ENCODE assay signal across 8 cellular contexts in the genomic region with DNA sequence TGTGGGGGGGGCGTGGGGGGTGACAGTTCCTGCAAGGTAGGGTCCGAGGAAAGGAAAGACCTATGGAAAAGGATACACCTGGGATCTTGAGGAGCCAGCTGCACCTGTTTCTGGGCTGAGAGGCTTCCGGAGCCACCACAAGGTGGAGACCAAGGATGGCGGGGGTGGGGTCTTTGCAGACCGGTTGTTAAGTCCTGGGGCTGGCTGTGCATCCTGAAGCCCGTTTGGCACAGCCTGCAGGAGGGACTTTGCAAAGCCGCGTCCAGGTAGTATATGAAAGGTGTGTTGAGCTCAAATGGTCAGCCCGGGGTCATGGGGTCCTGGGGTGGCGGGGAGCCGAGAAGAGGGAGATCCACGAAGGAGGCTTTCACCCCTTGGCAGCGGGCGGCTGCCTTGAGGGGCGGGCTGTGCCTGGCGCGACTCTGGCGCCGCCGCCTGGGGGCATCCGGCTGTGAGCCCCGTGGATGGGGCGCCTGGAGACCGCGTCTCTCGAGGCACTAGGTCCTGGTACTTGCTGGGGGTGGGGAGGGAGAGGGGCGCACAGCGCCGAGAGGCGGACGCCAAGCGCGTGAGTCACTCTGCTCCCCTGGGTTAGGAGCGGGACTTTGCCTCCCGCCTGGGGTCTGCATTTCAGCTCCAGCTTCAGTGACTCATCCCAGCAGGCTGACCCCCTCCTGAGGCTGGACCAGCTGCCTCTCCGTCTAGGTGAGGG. TPM values are rescaled to one million over a fixed set of nuclear protein-coding genes. Genes with fewer than 3 reads are reported as not detected.
DNase-seq lines count a peak whose midpoint lies in the region; ATAC-seq and TF ChIP-seq lines count a peak whose summit lies in the region.

No MANE protein-coding gene starts in this region.

- TF ChIP-seq CTCF in HEK293 (tag by site-specific recombination; IDR thresholded peaks at IDR 0.05) (peak; percentile 83), WI38 (IDR thresholded peaks at IDR 0.05; ENCODE audit: low read depth, low read length) (peak; percentile 29; the same call in 1 of the 2 replicates), transverse colon (IDR thresholded peaks at IDR 0.05) (no peak)

- POLR2A ChIA-PET in HEK293 (lab: Yijun Ruan, JAX), result interaction anchor here (0.9 kb wide), 1 partner anchor 20 kb away, joined by 4 read pairs; no protein-coding TSS in a partner anchor

- in situ Hi-C loops in transverse colon (cut with MboI; ENCODE audit: low pct_ligation_motif_present in 1 of 4, low pct_unique_long_range_greater_than_20kb in 1 of 4, low sequenced_read_pairs in 3 of 4), result no loop called here
- in situ Hi-C loops in G401 (cut with HindIII; ENCODE audit: low sequenced_read_pairs), result no loop called here

- H3K27ac ChIP-seq in HEK293 (ENCODE audit: extremely low read depth, low read depth, low read length) (peak overlapping the region; percentile 47; the same call in 1 of the 2 replicates), transverse colon (no peak overlapping the region)

- 0 out of 2 replicates have a peak, but pooled peaks cover 6% of the 10 kb centered on the region for H3K4me1 ChIP-seq in HEK293 (ENCODE audit: control insufficient read depth, insufficient read depth, low read length)
- H3K4me1 ChIP-seq in transverse colon, result peaks cover 0 to 5% (median 0%) of the 10 kb centered on the region in 4 donors

- peak; percentile 45 for DNase-seq in A172 (ENCODE audit: low spot score)
- peak; percentile 33 for DNase-seq in left ventricle myocardium superior
- peak; percentile 26 for DNase-seq in stimulated activated CD8-positive, alpha-beta memory T cell treated with anti-CD3 and anti-CD28 coated beads, Interleukin-4, amount 100 ng/mL, for 48 hours
- DNase-seq in transverse colon, result no peak
- no peak for DNase-seq in G401 (ENCODE audit: low spot score)

- ATAC-seq in left ventricle myocardium superior, result peak; percentile 74
- ATAC-seq in GM21390 (IDR thresholded peaks at IDR 0.05; ENCODE audit: unreplicated experiment), result no peak

- H3K9me3 ChIP-seq in HEK293 (ENCODE audit: control insufficient read depth, insufficient read depth, low read depth, low read length) (no peaks in the 10 kb centered on the region), transverse colon (no peaks in the 10 kb centered on the region)

- TF ChIP-seq POLR2A in transverse colon (IDR thresholded peaks at IDR 0.05), result no peak

- H3K36me3 ChIP-seq in HEK293 (ENCODE audit: control insufficient read depth in 2 of 2, insufficient read depth in 1 of 2, low read length in 2 of 2) (no peaks in the 10 kb centered on the region), transverse colon (no peaks in the 10 kb centered on the region)

- H3K27me3 ChIP-seq in transverse colon, result peaks cover 20% of the 10 kb centered on the region

- intact Hi-C loops in left ventricle myocardium superior (cut with micrococcal nuclease), result no loop called here
- intact Hi-C loops in transverse colon (cut with DNase I; ENCODE audit: low total_unique reads), result no loop called here

- CTCF ChIA-PET in HEK293 (lab: Yijun Ruan, JAX), result interaction anchor here (0.7 to 2.5 kb wide), 8 partner anchors 9 to 262 kb away, joined by 3 to 11 read pairs (median 4); no protein-coding TSS in a partner anchor

- H3K4me3 ChIP-seq in HEK293 (ENCODE audit: low read depth, low read length) (peak overlapping the region; percentile 52), WI38 (ENCODE audit: low read depth, low read length) (peak overlapping the region; percentile 15), transverse colon (peak overlapping the region in 1 of 4 donors; percentile 20)

- WGBS in transverse colon (ENCODE audit: low coverage in 1 of 2), 2 donors, result 31% methylated on average over 26 of the region's 36 CpGs; no CpG with 5 or more reads in 1 of the 2 donors

- no peak for TF ChIP-seq EP300 in transverse colon (IDR thresholded peaks at IDR 0.05; ENCODE audit: low read depth)

TF ChIP-seq in HEK293, 187 proteins besides CTCF, POLR2A, EP300 and RAD21 (continues in another document):
- peak; percentile 19; the same call in 1 of the 2 replicates for TF ChIP-seq ZNF660 (tag by site-specific recombination; IDR thresholded peaks at IDR 0.05)
- TF ChIP-seq, protein P1, sequence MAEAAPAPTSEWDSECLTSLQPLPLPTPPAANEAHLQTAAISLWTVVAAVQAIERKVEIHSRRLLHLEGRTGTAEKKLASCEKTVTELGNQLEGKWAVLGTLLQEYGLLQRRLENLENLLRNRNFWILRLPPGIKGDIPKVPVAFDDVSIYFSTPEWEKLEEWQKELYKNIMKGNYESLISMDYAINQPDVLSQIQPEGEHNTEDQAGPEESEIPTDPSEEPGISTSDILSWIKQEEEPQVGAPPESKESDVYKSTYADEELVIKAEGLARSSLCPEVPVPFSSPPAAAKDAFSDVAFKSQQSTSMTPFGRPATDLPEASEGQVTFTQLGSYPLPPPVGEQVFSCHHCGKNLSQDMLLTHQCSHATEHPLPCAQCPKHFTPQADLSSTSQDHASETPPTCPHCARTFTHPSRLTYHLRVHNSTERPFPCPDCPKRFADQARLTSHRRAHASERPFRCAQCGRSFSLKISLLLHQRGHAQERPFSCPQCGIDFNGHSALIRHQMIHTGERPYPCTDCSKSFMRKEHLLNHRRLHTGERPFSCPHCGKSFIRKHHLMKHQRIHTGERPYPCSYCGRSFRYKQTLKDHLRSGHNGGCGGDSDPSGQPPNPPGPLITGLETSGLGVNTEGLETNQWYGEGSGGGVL (tag by site-specific recombination; IDR thresholded peaks at IDR 0.05), result peak; percentile 91
- TF ChIP-seq ZEB2 (tag by site-specific recombination; IDR thresholded peaks at IDR 0.05), result peak; percentile 79
- TF ChIP-seq SP3 (tag by site-specific recombination; IDR thresholded peaks at IDR 0.05), result 0 out of 2 replicates have a peak, but pooled peaks have one; percentile 14
- 0 out of 2 replicates have a peak, but pooled peaks have one; percentile 20 for TF ChIP-seq ZNF843 (tag by site-specific recombination; IDR thresholded peaks at IDR 0.05)
- no peak for TF ChIP-seq ZNF623 (tag by site-specific recombination; IDR thresholded peaks at IDR 0.05)
- TF ChIP-seq, protein P2, sequence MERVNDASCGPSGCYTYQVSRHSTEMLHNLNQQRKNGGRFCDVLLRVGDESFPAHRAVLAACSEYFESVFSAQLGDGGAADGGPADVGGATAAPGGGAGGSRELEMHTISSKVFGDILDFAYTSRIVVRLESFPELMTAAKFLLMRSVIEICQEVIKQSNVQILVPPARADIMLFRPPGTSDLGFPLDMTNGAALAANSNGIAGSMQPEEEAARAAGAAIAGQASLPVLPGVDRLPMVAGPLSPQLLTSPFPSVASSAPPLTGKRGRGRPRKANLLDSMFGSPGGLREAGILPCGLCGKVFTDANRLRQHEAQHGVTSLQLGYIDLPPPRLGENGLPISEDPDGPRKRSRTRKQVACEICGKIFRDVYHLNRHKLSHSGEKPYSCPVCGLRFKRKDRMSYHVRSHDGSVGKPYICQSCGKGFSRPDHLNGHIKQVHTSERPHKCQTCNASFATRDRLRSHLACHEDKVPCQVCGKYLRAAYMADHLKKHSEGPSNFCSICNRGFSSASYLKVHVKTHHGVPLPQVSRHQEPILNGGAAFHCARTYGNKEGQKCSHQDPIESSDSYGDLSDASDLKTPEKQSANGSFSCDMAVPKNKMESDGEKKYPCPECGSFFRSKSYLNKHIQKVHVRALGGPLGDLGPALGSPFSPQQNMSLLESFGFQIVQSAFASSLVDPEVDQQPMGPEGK (tag by site-specific recombination; IDR thresholded peaks at IDR 0.05), result peak; percentile 93
- TF ChIP-seq, protein P3, sequence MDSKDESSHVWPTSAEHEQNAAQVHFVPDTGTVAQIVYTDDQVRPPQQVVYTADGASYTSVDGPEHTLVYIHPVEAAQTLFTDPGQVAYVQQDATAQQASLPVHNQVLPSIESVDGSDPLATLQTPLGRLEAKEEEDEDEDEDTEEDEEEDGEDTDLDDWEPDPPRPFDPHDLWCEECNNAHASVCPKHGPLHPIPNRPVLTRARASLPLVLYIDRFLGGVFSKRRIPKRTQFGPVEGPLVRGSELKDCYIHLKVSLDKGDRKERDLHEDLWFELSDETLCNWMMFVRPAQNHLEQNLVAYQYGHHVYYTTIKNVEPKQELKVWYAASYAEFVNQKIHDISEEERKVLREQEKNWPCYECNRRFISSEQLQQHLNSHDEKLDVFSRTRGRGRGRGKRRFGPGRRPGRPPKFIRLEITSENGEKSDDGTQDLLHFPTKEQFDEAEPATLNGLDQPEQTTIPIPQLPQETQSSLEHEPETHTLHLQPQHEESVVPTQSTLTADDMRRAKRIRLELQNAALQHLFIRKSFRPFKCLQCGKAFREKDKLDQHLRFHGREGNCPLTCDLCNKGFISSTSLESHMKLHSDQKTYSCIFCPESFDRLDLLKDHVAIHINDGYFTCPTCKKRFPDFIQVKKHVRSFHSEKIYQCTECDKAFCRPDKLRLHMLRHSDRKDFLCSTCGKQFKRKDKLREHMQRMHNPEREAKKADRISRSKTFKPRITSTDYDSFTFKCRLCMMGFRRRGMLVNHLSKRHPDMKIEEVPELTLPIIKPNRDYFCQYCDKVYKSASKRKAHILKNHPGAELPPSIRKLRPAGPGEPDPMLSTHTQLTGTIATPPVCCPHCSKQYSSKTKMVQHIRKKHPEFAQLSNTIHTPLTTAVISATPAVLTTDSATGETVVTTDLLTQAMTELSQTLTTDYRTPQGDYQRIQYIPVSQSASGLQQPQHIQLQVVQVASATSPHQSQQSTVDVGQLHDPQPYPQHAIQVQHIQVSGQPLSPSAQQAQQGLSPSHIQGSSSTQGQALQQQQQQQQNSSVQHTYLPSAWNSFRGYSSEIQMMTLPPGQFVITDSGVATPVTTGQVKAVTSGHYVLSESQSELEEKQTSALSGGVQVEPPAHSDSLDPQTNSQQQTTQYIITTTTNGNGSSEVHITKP (tag by site-specific recombination; IDR thresholded peaks at IDR 0.05), result peak; percentile 63; the same call in 1 of the 2 replicates
- TF ChIP-seq, protein P4, sequence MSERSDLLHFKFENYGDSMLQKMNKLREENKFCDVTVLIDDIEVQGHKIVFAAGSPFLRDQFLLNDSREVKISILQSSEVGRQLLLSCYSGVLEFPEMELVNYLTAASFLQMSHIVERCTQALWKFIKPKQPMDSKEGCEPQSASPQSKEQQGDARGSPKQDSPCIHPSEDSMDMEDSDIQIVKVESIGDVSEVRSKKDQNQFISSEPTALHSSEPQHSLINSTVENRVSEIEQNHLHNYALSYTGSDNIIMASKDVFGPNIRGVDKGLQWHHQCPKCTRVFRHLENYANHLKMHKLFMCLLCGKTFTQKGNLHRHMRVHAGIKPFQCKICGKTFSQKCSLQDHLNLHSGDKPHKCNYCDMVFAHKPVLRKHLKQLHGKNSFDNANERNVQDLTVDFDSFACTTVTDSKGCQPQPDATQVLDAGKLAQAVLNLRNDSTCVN (tag by site-specific recombination; optimal IDR thresholded peaks at IDR 0.05), result peak; percentile 32
- TF ChIP-seq ZNF768 (tag by site-specific recombination; IDR thresholded peaks at IDR 0.05), result no peak
- peak; percentile 54 for TF ChIP-seq ZNF341 (tag by site-specific recombination; IDR thresholded peaks at IDR 0.05; ENCODE audit: low read depth)

RNA-seq across cellular contexts. Expression of a gene that starts 58.2 kb away (rescaled TPM):
- 71.1 and 84.9 TPM in 2 replicates for total RNA-seq in A172 (2014; rRNA removed; shearing (Covaris generic))
- total RNA-seq in left ventricle myocardium superior (14.0 TPM), transverse colon (10 to 100 TPM in 3 of 4 donors, 1 to 10 TPM in 1; 9.7 to 61.3 (median 25.9) TPM)
- not detected in 2 replicates for total RNA-seq in G401 (2014; rRNA removed; shearing (Covaris generic))

Comparison
In these comparisons a context has a peak if more than half of its experiments do, and no peak if none do; other contexts are left out.
1. DNase-seq: peak in A172 (single experiment), left ventricle myocardium superior (single experiment) and stimulated activated CD8-positive, alpha-beta memory T cell treated with anti-CD3 and anti-CD28 coated beads, Interleukin-4, amount 100 ng/mL, for 48 hours (single experiment); none in transverse colon (single experiment) and G401 (single experiment).
2. CTCF ChIP-seq: peak in HEK293 (single experiment) and WI38 (single experiment); none in transverse colon (0 of 5).
3. RNA of a gene that starts 58.2 kb away (total RNA-seq): 71.1 to 84.9 TPM in A172, 9.7 to 61.3 TPM in transverse colon and 14.0 TPM in left ventricle myocardium superior (single experiment); not detected in G401; every median in the first group is over 10 times any median in the second.